In the genomic region with DNA sequence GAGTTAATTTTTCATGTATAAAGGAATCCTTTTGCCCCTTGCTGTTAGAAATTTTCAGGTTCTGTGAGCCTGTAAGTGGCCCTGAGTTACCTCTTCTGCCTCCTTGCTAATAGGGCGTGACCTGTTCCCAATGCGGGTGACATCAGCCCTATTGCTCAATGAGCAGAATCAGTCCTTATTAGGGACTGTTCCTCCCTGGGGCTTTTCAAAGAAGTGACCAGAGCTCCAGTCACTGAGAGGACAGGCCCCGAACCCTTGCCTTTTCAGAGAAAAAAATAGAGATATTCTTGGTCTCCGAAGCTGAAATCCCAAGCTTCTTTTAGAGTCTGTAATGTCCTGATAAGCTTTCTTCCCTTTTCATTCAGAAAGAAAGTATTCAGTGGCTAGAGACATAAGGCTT, we compare ENCODE assay signal across 29 cellular contexts. TPM values are rescaled to one million over a fixed set of nuclear protein-coding genes. Genes with fewer than 3 reads are reported as not detected.
A peak's percentile ranks its signal among the peaks of the same experiment; 100 is the strongest.
DNase-seq lines count a peak whose midpoint lies in the region; ATAC-seq, FAIRE-seq and TF ChIP-seq lines count a peak whose summit lies in the region.
"Had no signal": no experiment of that assay in that cellular context is flagged by ENCODE, and none has a peak within 500 bp of the region (broad histone marks: within the 10 kb centered on the region; RNA-seq: fewer than 3 reads in every experiment).

No MANE protein-coding gene starts in this region.

- no peaks in the 10 kb centered on the region for H4K20me1 ChIP-seq in K562 (replicated peaks; ENCODE audit: control insufficient read depth, insufficient read depth, low read length)

- intact Hi-C loops in K562 (cut with micrococcal nuclease) (no loop called here), thyroid gland (cut with DNase I) (no loop called here), pancreas (cut with DNase I) (no loop called here)

- H3K9ac ChIP-seq in K562 (ENCODE audit: insufficient read depth in 1 of 2, low read depth in 2 of 2, low read length in 2 of 2) = no peak overlapping the region

- no peak overlapping the region for H3K4me2 ChIP-seq in K562 (ENCODE audit: insufficient read depth, low read length)

- POLR2A ChIA-PET in K562 (lab: Yijun Ruan, JAX) = no interaction called here

- no peaks in the 10 kb centered on the region for H3K9me1 ChIP-seq in K562 (ENCODE audit: control insufficient read depth, insufficient read depth, low read length)

- no peak for TF ChIP-seq CTCF in K562 (IDR thresholded peaks at IDR 0.05 in 2 of 3, conservative IDR thresholded peaks at IDR 0.05 in 1 of 3; ENCODE audit: insufficient read depth in 2 of 3, low read depth in 1 of 3, low read length in 3 of 3)
- no peak for TF ChIP-seq CTCF in thyroid gland (IDR thresholded peaks at IDR 0.05)
- no peak for TF ChIP-seq CTCF in pancreas (IDR thresholded peaks at IDR 0.05)

- no peak for FAIRE-seq in K562 (lab: Jason Lieb, UNC)
- no peak for FAIRE-seq in pancreas (lab: Jason Lieb, UNC)

- H3K36me3 Mint-ChIP-seq in activated T-cell treated with anti-CD3 and anti-CD28 coated beads, Interleukin-2, amount 50 U/mL, for 4 hours (ENCODE audit: insufficient read depth) = no peaks in the 10 kb centered on the region
- H3K36me3 Mint-ChIP-seq: activated CD8-positive, alpha-beta memory T cell treated with anti-CD3 and anti-CD28 coated beads, Interleukin-2, amount 10 ng/mL, durations not matched to agents 7 days and 5 days; activated naive CD8-positive, alpha-beta T cell treated with anti-CD3 and anti-CD28 coated beads for 36 hours; CD8-positive, alpha-beta T cell; stimulated activated memory B cell treated with anti-CD40 and anti-IgM and Interleukin-4, amounts not matched to agents 10 μg/mL and 1 μg/mL and 100 μg/mL, for 72 hours had no signal

- TF ChIP-seq RAD21 in K562 (CRISPR knock-in tag; conservative IDR thresholded peaks at IDR 0.05 in 1 of 2, IDR thresholded peaks at IDR 0.05 in 1 of 2) = no peak

- CTCF ChIA-PET in K562 (lab: Yijun Ruan, JAX; ENCODE audit: low intra/inter-chr PET ratio) = no interaction called here

- no peak for ATAC-seq in K562
- ATAC-seq in left lobe of liver = peak; percentile 85
- ATAC-seq in activated T-cell treated with anti-CD3 and anti-CD28 coated beads, Interleukin-2, amount 50 U/mL, for 4 hours = no peak
- ATAC-seq in pancreas = no peak
- ATAC-seq: activated CD8-positive, alpha-beta memory T cell treated with anti-CD3 and anti-CD28 coated beads, Interleukin-2, amount 10 ng/mL, durations not matched to agents 7 days and 5 days; activated T-helper 17 cell treated with anti-CD3 and anti-CD28 coated beads, Interleukin-2, amount 50 U/mL, for 72 hours; CD8-positive, alpha-beta T cell; stimulated activated memory B cell treated with anti-CD40 and anti-IgM and Interleukin-4, amounts not matched to agents 10 μg/mL and 1 μg/mL and 100 μg/mL, for 72 hours had no signal

- H2AFZ ChIP-seq in K562 (ENCODE audit: low read depth, low read length) = no peak overlapping the region

- peaks cover 17% of the 10 kb centered on the region for H3K27me3 Mint-ChIP-seq in activated T-cell treated with anti-CD3 and anti-CD28 coated beads, Interleukin-2, amount 50 U/mL, for 4 hours (ENCODE audit: low read depth)
- H3K27me3 Mint-ChIP-seq: activated CD4-positive, alpha-beta T cell treated with anti-CD3 and anti-CD28 coated beads, Interleukin-2, amount 10 ng/mL, durations not matched to agents 7 days and 5 days; activated CD8-positive, alpha-beta memory T cell treated with anti-CD3 and anti-CD28 coated beads, Interleukin-2, amount 10 ng/mL, durations not matched to agents 7 days and 5 days had no signal

- TF ChIP-seq POLR2A in K562 (conservative IDR thresholded peaks at IDR 0.05) = no peak
- TF ChIP-seq POLR2A in thyroid gland (IDR thresholded peaks at IDR 0.05) = no peak

- H3K4me1 ChIP-seq in K562 (replicated peaks in 1 of 2; ENCODE audit: control insufficient read depth in 2 of 2, insufficient read depth in 2 of 2, low read length in 2 of 2) = no peaks in the 10 kb centered on the region
- no peaks in the 10 kb centered on the region for H3K4me1 ChIP-seq in thyroid gland
- H3K4me1 ChIP-seq in pancreas = no peaks in the 10 kb centered on the region
- H3K4me1 ChIP-seq: esophagus squamous epithelium had no signal

- H3K4me1 Mint-ChIP-seq in activated T-cell treated with anti-CD3 and anti-CD28 coated beads, Interleukin-2, amount 50 U/mL, for 4 hours (ENCODE audit: low read depth) = no peaks in the 10 kb centered on the region
- H3K4me1 Mint-ChIP-seq: activated CD4-positive, alpha-beta T cell treated with anti-CD3 and anti-CD28 coated beads, Interleukin-2, amount 10 ng/mL, durations not matched to agents 7 days and 5 days; activated CD8-positive, alpha-beta memory T cell treated with anti-CD3 and anti-CD28 coated beads, Interleukin-2, amount 10 ng/mL, durations not matched to agents 7 days and 5 days; activated naive CD8-positive, alpha-beta T cell treated with anti-CD3 and anti-CD28 coated beads for 36 hours; activated T-helper 17 cell treated with anti-CD3 and anti-CD28 coated beads, Interleukin-2, amount 50 U/mL, for 72 hours; stimulated activated memory B cell treated with anti-CD40 and anti-IgM and Interleukin-4, amounts not matched to agents 10 μg/mL and 1 μg/mL and 100 μg/mL, for 72 hours had no signal

- no peaks in the 10 kb centered on the region for H3K9me3 Mint-ChIP-seq in activated T-cell treated with anti-CD3 and anti-CD28 coated beads, Interleukin-2, amount 50 U/mL, for 4 hours
- H3K9me3 Mint-ChIP-seq: activated CD4-positive, alpha-beta T cell treated with anti-CD3 and anti-CD28 coated beads, Interleukin-2, amount 10 ng/mL, durations not matched to agents 7 days and 5 days; activated naive CD8-positive, alpha-beta T cell treated with anti-CD3 and anti-CD28 coated beads for 36 hours; activated T-helper 17 cell treated with anti-CD3 and anti-CD28 coated beads, Interleukin-2, amount 50 U/mL, for 72 hours; CD8-positive, alpha-beta T cell; nephron; stimulated activated memory B cell treated with anti-CD40 and anti-IgM and Interleukin-4, amounts not matched to agents 10 μg/mL and 1 μg/mL and 100 μg/mL, for 72 hours had no signal

- H3K27me3 ChIP-seq in K562 (ENCODE audit: control insufficient read depth in 2 of 2, insufficient read depth in 2 of 2, low read length in 2 of 2) (no peaks in the 10 kb centered on the region; a peak in 1 of 5 replicates), thyroid gland (no peaks in the 10 kb centered on the region), pancreas (no peaks in the 10 kb centered on the region)
- H3K27me3 ChIP-seq: esophagus squamous epithelium had no signal

- DNase-seq in DMS53 (lab: John Stamatoyannopoulos, UW) = peak; percentile 37
- no peak for DNase-seq in DMS53 treated with DMSO at 0.1 percent for 48 hours (lab: John Stamatoyannopoulos, UW; ENCODE audit: unreplicated experiment)
- no peak for DNase-seq in K562 (ENCODE audit: extremely low read depth in 1 of 4, low spot score in 3 of 4)
- peak; percentile 88 for DNase-seq in left lobe of liver (ENCODE audit: low spot score)
- DNase-seq in thyroid gland = peak; percentile 7 to 14
- DNase-seq in NCI-H2171 treated with DMSO at 0.1 percent for 48 hours (lab: John Stamatoyannopoulos, UW) = no peak
- DNase-seq in activated T-cell treated with anti-CD3 and anti-CD28 coated beads, Interleukin-2, amount 50 U/mL, for 4 hours = no peak
- no peak for DNase-seq in pancreas
- DNase-seq: activated CD4-positive, alpha-beta T cell treated with anti-CD3 and anti-CD28 coated beads, Interleukin-2, amount 10 ng/mL, durations not matched to agents 7 days and 5 days; activated CD8-positive, alpha-beta memory T cell treated with anti-CD3 and anti-CD28 coated beads, Interleukin-2, amount 10 ng/mL, durations not matched to agents 7 days and 5 days; activated naive CD8-positive, alpha-beta T cell treated with anti-CD3 and anti-CD28 coated beads for 36 hours; CD8-positive, alpha-beta T cell; DMS79; effector CD4-positive, alpha-beta T cell; esophagus squamous epithelium; Karpas-422; left cardiac atrium; midbrain; NCI-H1092 treated with DMSO at 0.1 percent for 48 hours; NCI-H2029; NCI-H345; SIG-M5; stimulated activated CD4-positive, alpha-beta T cell treated with anti-CD3 and anti-CD28 coated beads, Interleukin-1b, Interleukin-23, amount 100 ng/mL, for 48 hours; T-helper 1 cell had no signal

- H3K27ac ChIP-seq in K562 (ENCODE audit: extremely low read depth, low read depth, low read length) (no peak overlapping the region), thyroid gland (no peak overlapping the region), pancreas (no peak overlapping the region)
- H3K27ac ChIP-seq: 22Rv1, esophagus squamous epithelium had no signal

- WGBS in K562 (ENCODE audit: insufficient coverage, low coverage, missing lambda C conversion rate) = 0% methylated on average over 4 of the region's 4 CpGs
- WGBS in thyroid gland, 2 donors = 39 to 52% methylated on average over 4 of the region's 4 CpGs
- WGBS in pancreas, 2 donors = 66 to 79% methylated on average over 4 of the region's 4 CpGs

- H3K4me3 ChIP-seq in K562 (no peak overlapping the region), thyroid gland (replicated peaks in 1 of 3) (no peak overlapping the region), pancreas (no peak overlapping the region)
- H3K4me3 ChIP-seq: esophagus squamous epithelium had no signal

- no peaks in the 10 kb centered on the region for H3K79me2 ChIP-seq in K562 (ENCODE audit: control insufficient read depth, insufficient read depth, low read length)

- H3K36me3 ChIP-seq in K562 (ENCODE audit: control insufficient read depth, insufficient read depth, low read length) = no peaks in the 10 kb centered on the region
- no peaks in the 10 kb centered on the region for H3K36me3 ChIP-seq in thyroid gland
- H3K36me3 ChIP-seq in pancreas = no peaks in the 10 kb centered on the region
- H3K36me3 ChIP-seq: esophagus squamous epithelium had no signal

- BruUV-seq in K562 (replicated peaks; lab: Mats Ljungman, UMichigan) = no TSS peak

- in situ Hi-C loops in K562 (cut with MboI) = no loop called here

- H3K9me3 ChIP-seq in K562 (replicated peaks; ENCODE audit: control insufficient read depth, insufficient read depth, low read depth, low read length) (no peaks in the 10 kb centered on the region), thyroid gland (no peaks in the 10 kb centered on the region), pancreas (no peaks in the 10 kb centered on the region)
- H3K9me3 ChIP-seq: esophagus squamous epithelium had no signal

- no peak overlapping the region for H3K4me3 Mint-ChIP-seq in activated T-cell treated with anti-CD3 and anti-CD28 coated beads, Interleukin-2, amount 50 U/mL, for 4 hours
- H3K4me3 Mint-ChIP-seq: activated CD4-positive, alpha-beta T cell treated with anti-CD3 and anti-CD28 coated beads, Interleukin-2, amount 10 ng/mL, durations not matched to agents 7 days and 5 days; activated CD8-positive, alpha-beta memory T cell treated with anti-CD3 and anti-CD28 coated beads, Interleukin-2, amount 10 ng/mL, durations not matched to agents 7 days and 5 days; activated naive CD8-positive, alpha-beta T cell treated with anti-CD3 and anti-CD28 coated beads for 36 hours; activated T-helper 17 cell treated with anti-CD3 and anti-CD28 coated beads, Interleukin-2, amount 50 U/mL, for 72 hours; CD8-positive, alpha-beta T cell; nephron; stimulated activated memory B cell treated with anti-CD40 and anti-IgM and Interleukin-4, amounts not matched to agents 10 μg/mL and 1 μg/mL and 100 μg/mL, for 72 hours had no signal

- TF ChIP-seq EP300 in K562 (IDR thresholded peaks at IDR 0.05; ENCODE audit: low read length) = no peak

RNA-seq across cellular contexts. Expression of gene APOB, which starts 8.2 kb away (rescaled TPM):
- total RNA-seq in K562 (2011; cell fraction: chromatin; rRNA removed; ENCODE audit: low replicate concordance) = not detected in 2 replicates
- total RNA-seq in K562 (2011; cell fraction: nucleolus; rRNA removed) = not detected in 2 replicates
- total RNA-seq in K562 (2011; cell fraction: nucleoplasm; rRNA removed) = not detected in 2 replicates
- total RNA-seq in K562 (2014; rRNA removed) (not detected in 2 replicates), K562 (2014; rRNA removed; fragmentation: Illumina TruSeq; extraction: Trizol) (not detected in 2 replicates), K562 (2015; rRNA removed; fragmentation: Illumina TruSeq; extraction: Trizol) (not detected in 2 replicates), K562 (2021) (0.73 and 1.4 TPM in 2 replicates), left lobe of liver (2,405 TPM), thyroid gland (under 1 TPM in 2 of 4 donors, not detected in 2; 0.11 to 0.13 TPM), pancreas (1 to 10 TPM in 1 of 6 donors, under 1 TPM in 5; 0.03 to 3.2 (median 0.08) TPM)
- polyA plus RNA-seq in K562 (2011; rRNA removed) (0.01 TPM in 1 of 2 replicates, not detected in the other), K562 (2014; fragmentation: Illumina TruSeq; extraction: Trizol) (not detected in 2 replicates), K562 (2014; fragmentation: Nextera tagmentation; extraction: Ambion mirVana) (not detected), K562 (2014; rRNA removed) (not detected in 2 replicates), pancreas (under 1 TPM; 0.09 to 0.11 TPM)
- not detected in 2 replicates for polyA plus RNA-seq in K562 (2011; cell fraction: cytosol; rRNA removed)
- 0.01 TPM in 1 of 2 replicates, not detected in the other for polyA plus RNA-seq in K562 (2011; cell fraction: nucleus; rRNA removed)
- polyA plus RNA-seq in K562 (2012) = not detected in 2 replicates
- polyA minus RNA-seq in K562 (2011; rRNA and poly(A)+ RNA removed) = under 0.01 and 0.06 TPM in 2 replicates
- polyA minus RNA-seq in K562 (2011; cell fraction: cytosol; rRNA and poly(A)+ RNA removed) = 0.10 and 18.8 TPM in 2 replicates
- polyA minus RNA-seq in K562 (2011; cell fraction: nucleus; rRNA and poly(A)+ RNA removed) = not detected in 2 replicates
- total RNA-seq in activated T-cell treated with anti-CD3 and anti-CD28 coated beads, Interleukin-2, amount 50 U/mL, for 4 hours = 1 to 10 TPM in 1 of 3 donors, under 1 TPM in 2; 0.82 to 1.1 (median 0.95) TPM
- total RNA-seq: activated CD4-positive, alpha-beta T cell treated with anti-CD3 and anti-CD28 coated beads, Interleukin-2, amount 10 ng/mL, durations not matched to agents 7 days and 5 days; activated CD8-positive, alpha-beta memory T cell treated with anti-CD3 and anti-CD28 coated beads, Interleukin-2, amount 10 ng/mL, durations not matched to agents 7 days and 5 days; activated naive CD8-positive, alpha-beta T cell treated with anti-CD3 and anti-CD28 coated beads for 36 hours; activated T-helper 17 cell treated with anti-CD3 and anti-CD28 coated beads, Interleukin-2, amount 50 U/mL, for 72 hours; CD8-positive, alpha-beta T cell; HT-29 had no signal

Comparison
In these comparisons a context has a peak if more than half of its experiments do, and no peak if none do; other contexts are left out.
1. DNase-seq: peak in DMS53 (single experiment), left lobe of liver (single experiment) and thyroid gland (2 of 2); none in DMS53 treated with DMSO at 0.1 percent for 48 hours (single experiment), K562 (0 of 4), NCI-H2171 treated with DMSO at 0.1 percent for 48 hours (single experiment), activated T-cell treated with anti-CD3 and anti-CD28 coated beads, Interleukin-2, amount 50 U/mL, for 4 hours (single experiment) and pancreas (0 of 6).
2. RNA of gene APOB, which starts 8.2 kb away (total RNA-seq): 2,405 TPM in left lobe of liver (single experiment); 0.82 to 1.1 TPM in activated T-cell treated with anti-CD3 and anti-CD28 coated beads, Interleukin-2, amount 50 U/mL, for 4 hours, 0.11 to 0.13 TPM in thyroid gland, 0.03 to 3.2 TPM in pancreas and 0.73 to 1.4 TPM in K562; every median in the first group is over 100 times any median in the second.